Comparison of ENCODE assay signal across 1 cellular context in the genomic region with DNA sequence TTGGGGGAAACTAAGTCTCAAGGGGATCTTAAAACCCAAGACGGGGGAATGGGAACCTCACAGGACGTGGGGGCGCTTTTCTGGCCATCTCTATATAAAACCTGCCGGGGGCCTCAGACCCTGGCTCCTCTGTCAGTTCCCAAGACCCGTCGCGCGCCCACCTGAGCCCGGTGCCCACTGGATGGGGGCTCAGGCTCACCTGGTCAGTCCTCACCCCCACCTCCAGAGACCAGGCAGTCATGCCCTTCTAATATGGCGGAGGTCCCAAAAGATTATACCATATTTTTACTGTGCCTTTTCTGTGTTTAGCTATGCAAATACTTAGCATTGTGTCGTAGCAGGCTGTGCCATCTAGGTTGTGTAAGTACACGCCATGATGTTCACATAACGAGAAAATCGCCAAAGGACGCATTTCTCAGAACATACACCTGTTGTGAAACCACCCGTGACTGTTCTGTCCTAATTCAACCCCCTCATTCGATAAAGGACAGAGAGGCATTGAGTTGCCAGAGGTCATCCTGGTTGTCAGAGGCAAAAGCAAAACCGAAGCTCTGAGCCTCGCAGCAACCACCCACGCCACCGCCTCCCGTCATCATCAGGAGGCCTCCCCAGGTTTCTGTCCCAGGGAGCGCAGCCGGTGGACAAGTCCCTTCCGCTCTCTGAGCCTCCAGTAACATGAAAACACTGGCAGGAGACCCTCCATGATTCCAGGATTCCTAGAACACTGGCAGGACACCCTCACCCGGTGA.
TF ChIP-seq lines count a peak whose summit lies in the region.

No MANE protein-coding gene starts in this region.

TF ChIP-seq in IMR-90, 13 proteins besides CTCF, POLR2A, EP300 and RAD21:
- TF ChIP-seq RFX5 (IDR thresholded peaks at IDR 0.05; ENCODE audit: low read depth, low read length) (no peak), MXI1 (IDR thresholded peaks at IDR 0.05; ENCODE audit: borderline replicate concordance, low read depth, low read length) (no peak), CEBPB (IDR thresholded peaks at IDR 0.05; ENCODE audit: low read depth, low read length) (no peak), CHD1 (IDR thresholded peaks at IDR 0.05; ENCODE audit: low read depth, low read length) (no peak), FOS (IDR thresholded peaks at IDR 0.05; ENCODE audit: low read depth, low read length) (no peak), RCOR1 (IDR thresholded peaks at IDR 0.05; ENCODE audit: insufficient replicate concordance, low read length) (no peak), BHLHE40 (IDR thresholded peaks at IDR 0.05; ENCODE audit: low read depth, low read length) (no peak), MAFK (IDR thresholded peaks at IDR 0.05; ENCODE audit: low read depth, low read length) (no peak), NFE2L2 (IDR thresholded peaks at IDR 0.05; ENCODE audit: low read depth, low read length) (no peak)
- TF ChIP-seq, protein P1, sequence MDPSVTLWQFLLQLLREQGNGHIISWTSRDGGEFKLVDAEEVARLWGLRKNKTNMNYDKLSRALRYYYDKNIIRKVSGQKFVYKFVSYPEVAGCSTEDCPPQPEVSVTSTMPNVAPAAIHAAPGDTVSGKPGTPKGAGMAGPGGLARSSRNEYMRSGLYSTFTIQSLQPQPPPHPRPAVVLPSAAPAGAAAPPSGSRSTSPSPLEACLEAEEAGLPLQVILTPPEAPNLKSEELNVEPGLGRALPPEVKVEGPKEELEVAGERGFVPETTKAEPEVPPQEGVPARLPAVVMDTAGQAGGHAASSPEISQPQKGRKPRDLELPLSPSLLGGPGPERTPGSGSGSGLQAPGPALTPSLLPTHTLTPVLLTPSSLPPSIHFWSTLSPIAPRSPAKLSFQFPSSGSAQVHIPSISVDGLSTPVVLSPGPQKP (IDR thresholded peaks at IDR 0.05; ENCODE audit: borderline replicate concordance, low read depth, low read length): no peak
